1 cellular context compared by ENCODE assay signal in the genomic region with DNA sequence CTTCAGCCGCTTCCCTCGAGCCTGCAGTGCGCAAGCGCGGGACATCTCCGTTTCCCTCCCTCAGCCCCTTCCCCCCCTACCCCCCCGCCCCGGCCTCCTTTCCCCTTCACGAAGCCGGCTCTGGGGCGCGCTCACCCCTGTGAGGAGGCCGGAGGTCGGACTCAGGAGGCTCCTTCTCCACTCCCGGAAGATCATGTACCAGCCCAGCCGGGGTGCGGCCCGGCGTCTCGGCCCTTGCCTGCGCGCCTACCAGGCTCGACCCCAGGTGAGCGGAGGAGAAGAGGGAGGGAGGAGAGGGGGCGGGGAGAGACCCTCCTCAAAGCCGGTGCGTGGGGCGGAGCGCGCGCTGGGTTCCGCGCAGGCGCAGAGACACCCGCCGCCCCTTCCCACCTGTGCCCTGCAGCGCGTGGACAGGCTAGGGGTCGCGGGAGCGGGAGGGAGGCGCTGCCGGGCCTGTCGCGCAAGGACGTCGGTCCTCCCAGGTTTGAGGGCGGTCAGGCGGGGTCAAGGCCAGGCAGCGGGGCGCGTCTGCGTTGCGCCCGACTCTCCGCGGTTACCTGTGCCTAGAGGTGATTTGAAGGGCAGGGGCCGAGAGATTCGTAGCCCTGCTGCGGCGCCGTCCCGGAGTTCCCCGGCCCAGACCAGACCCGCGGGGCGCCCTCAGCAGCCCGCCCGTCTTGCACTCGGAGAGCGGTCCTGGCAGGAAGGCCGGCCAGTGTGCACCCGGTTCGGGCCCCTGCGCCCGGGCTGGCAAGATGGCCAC.
TF ChIP-seq lines count a peak whose summit lies in the region.

A gene with protein sequence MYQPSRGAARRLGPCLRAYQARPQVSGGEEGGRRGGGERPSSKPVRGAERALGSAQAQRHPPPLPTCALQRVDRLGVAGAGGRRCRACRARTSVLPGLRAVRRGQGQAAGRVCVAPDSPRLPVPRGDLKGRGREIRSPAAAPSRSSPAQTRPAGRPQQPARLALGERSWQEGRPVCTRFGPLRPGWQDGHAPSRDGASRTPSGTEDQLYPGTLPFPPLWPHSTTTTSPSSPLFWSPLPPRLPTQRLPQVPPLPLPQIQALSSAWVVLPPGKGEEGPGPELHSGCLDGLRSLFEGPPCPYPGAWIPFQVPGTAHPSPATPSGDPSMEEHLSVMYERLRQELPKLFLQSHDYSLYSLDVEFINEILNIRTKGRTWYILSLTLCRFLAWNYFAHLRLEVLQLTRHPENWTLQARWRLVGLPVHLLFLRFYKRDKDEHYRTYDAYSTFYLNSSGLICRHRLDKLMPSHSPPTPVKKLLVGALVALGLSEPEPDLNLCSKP (plus strand): TSS at position 95 of the 763 bp plus-strand sequence. CDS start 99 bp downstream, at position 194.

TF ChIP-seq in K562, 482 proteins besides CTCF, POLR2A, EP300 and RAD21 (continued from another document and continues in another):
- TF ChIP-seq IRF1 (CRISPR knock-in tag; IDR thresholded peaks at IDR 0.05; ENCODE audit: borderline replicate concordance) (no peak), ZFP1 (CRISPR knock-in tag; IDR thresholded peaks at IDR 0.05) (no peak), ZBTB11 (CRISPR knock-in tag; IDR thresholded peaks at IDR 0.05) (peak in 2 of 3 experiments; percentile 4 to 47; a peak in 1 of 6 replicates), CBX3 (IDR thresholded peaks at IDR 0.05; ENCODE audit: borderline replicate concordance in 1 of 2, low read length in 2 of 2) (0 out of 3 replicates have a peak, but pooled peaks of 1 of the 2 experiments have one; percentile 9), NCOA1 (IDR thresholded peaks at IDR 0.05; ENCODE audit: low read depth) (no peak), NCOA6 (IDR thresholded peaks at IDR 0.05) (no peak), ZKSCAN3 (CRISPR knock-in tag; IDR thresholded peaks at IDR 0.05) (no peak), DMBX1 (CRISPR knock-in tag; IDR thresholded peaks at IDR 0.05; ENCODE audit: borderline replicate concordance) (no peak), ETS1 (conservative IDR thresholded peaks at IDR 0.05; ENCODE audit: control insufficient read depth, low read depth, low read length) (0 out of 2 replicates have a peak, but pooled peaks have one; percentile 50), USF1 (CRISPR knock-in tag; IDR thresholded peaks at IDR 0.05) (peak; percentile 60), BACH1 (tag; IDR thresholded peaks at IDR 0.05) (no peak), CGGBP1 (CRISPR knock-in tag; IDR thresholded peaks at IDR 0.05) (no peak), CEBPB (tag; IDR thresholded peaks at IDR 0.05) (no peak), KHSRP (IDR thresholded peaks at IDR 0.05) (no peak), ELF4 (CRISPR knock-in tag; IDR thresholded peaks at IDR 0.05) (no peak), PTBP1 (IDR thresholded peaks at IDR 0.05; ENCODE audit: low read depth, low read length) (0 out of 2 replicates have a peak, but pooled peaks have one; percentile 46), U2AF1 (optimal IDR thresholded peaks at IDR 0.05; ENCODE audit: low read depth, low read length) (peak; percentile 87), ARNT (IDR thresholded peaks at IDR 0.05) (no peak), ZNF589 (CRISPR knock-in tag; IDR thresholded peaks at IDR 0.05; ENCODE audit: low read depth) (no peak), PRMT5 (CRISPR knock-in tag; IDR thresholded peaks at IDR 0.05) (no peak), ZBTB17 (CRISPR knock-in tag; IDR thresholded peaks at IDR 0.05) (no peak; the same call in 1 of the 2 replicates), ZNF224 (CRISPR knock-in tag; IDR thresholded peaks at IDR 0.05) (no peak), ETV6 (IDR thresholded peaks at IDR 0.05; ENCODE audit: borderline replicate concordance in 1 of 2, low read depth in 2 of 2, low read length in 1 of 2) (no peak; a peak in 1 of 4 replicates), ETV6 (CRISPR knock-in tag; IDR thresholded peaks at IDR 0.05; ENCODE audit: borderline replicate concordance) (no peak), IRF9 (tag; IDR thresholded peaks at IDR 0.05) (no peak), YY1 (IDR thresholded peaks at IDR 0.05; ENCODE audit: borderline replicate concordance in 1 of 3, control insufficient read depth in 1 of 3, extremely low read depth in 1 of 3, insufficient read depth in 3 of 3, insufficient read length in 1 of 3, insufficient replicate concordance in 2 of 3, low read depth in 1 of 3, low read length in 2 of 3) (peak; percentile 33 to 87 (median 77)), XRCC3 (IDR thresholded peaks at IDR 0.05) (no peak), MCM7 (IDR thresholded peaks at IDR 0.05) (no peak), ZKSCAN1 (IDR thresholded peaks at IDR 0.05; ENCODE audit: low read depth, low read length) (no peak; the same call in 1 of the 2 replicates), ESRRA (IDR thresholded peaks at IDR 0.05; ENCODE audit: borderline replicate concordance, low read depth) (peak; percentile 99), EP400 (IDR thresholded peaks at IDR 0.05) (peak; percentile 89), ZNF668 (CRISPR knock-in tag; IDR thresholded peaks at IDR 0.05) (no peak), KLF13 (tag; IDR thresholded peaks at IDR 0.05; ENCODE audit: borderline replicate concordance, low read depth) (peak; percentile 43; the same call in 1 of the 2 replicates), RBM34 (IDR thresholded peaks at IDR 0.05; ENCODE audit: borderline replicate concordance, insufficient read depth, low read length) (peak; percentile 53; the same call in 1 of the 2 replicates), ZSCAN32 (CRISPR knock-in tag; IDR thresholded peaks at IDR 0.05) (no peak), CREB5 (CRISPR knock-in tag; IDR thresholded peaks at IDR 0.05) (no peak)
- TF ChIP-seq, protein P1, sequence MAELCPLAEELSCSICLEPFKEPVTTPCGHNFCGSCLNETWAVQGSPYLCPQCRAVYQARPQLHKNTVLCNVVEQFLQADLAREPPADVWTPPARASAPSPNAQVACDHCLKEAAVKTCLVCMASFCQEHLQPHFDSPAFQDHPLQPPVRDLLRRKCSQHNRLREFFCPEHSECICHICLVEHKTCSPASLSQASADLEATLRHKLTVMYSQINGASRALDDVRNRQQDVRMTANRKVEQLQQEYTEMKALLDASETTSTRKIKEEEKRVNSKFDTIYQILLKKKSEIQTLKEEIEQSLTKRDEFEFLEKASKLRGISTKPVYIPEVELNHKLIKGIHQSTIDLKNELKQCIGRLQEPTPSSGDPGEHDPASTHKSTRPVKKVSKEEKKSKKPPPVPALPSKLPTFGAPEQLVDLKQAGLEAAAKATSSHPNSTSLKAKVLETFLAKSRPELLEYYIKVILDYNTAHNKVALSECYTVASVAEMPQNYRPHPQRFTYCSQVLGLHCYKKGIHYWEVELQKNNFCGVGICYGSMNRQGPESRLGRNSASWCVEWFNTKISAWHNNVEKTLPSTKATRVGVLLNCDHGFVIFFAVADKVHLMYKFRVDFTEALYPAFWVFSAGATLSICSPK (IDR thresholded peaks at IDR 0.05; ENCODE audit: borderline replicate concordance): no peak
- TF ChIP-seq, protein P2, sequence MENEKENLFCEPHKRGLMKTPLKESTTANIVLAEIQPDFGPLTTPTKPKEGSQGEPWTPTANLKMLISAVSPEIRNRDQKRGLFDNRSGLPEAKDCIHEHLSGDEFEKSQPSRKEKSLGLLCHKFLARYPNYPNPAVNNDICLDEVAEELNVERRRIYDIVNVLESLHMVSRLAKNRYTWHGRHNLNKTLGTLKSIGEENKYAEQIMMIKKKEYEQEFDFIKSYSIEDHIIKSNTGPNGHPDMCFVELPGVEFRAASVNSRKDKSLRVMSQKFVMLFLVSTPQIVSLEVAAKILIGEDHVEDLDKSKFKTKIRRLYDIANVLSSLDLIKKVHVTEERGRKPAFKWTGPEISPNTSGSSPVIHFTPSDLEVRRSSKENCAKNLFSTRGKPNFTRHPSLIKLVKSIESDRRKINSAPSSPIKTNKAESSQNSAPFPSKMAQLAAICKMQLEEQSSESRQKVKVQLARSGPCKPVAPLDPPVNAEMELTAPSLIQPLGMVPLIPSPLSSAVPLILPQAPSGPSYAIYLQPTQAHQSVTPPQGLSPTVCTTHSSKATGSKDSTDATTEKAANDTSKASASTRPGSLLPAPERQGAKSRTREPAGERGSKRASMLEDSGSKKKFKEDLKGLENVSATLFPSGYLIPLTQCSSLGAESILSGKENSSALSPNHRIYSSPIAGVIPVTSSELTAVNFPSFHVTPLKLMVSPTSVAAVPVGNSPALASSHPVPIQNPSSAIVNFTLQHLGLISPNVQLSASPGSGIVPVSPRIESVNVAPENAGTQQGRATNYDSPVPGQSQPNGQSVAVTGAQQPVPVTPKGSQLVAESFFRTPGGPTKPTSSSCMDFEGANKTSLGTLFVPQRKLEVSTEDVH (IDR thresholded peaks at IDR 0.05; ENCODE audit: low read depth, partially characterized antibody): no peak
- TF ChIP-seq, protein P3, sequence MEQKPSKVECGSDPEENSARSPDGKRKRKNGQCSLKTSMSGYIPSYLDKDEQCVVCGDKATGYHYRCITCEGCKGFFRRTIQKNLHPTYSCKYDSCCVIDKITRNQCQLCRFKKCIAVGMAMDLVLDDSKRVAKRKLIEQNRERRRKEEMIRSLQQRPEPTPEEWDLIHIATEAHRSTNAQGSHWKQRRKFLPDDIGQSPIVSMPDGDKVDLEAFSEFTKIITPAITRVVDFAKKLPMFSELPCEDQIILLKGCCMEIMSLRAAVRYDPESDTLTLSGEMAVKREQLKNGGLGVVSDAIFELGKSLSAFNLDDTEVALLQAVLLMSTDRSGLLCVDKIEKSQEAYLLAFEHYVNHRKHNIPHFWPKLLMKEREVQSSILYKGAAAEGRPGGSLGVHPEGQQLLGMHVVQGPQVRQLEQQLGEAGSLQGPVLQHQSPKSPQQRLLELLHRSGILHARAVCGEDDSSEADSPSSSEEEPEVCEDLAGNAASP (IDR thresholded peaks at IDR 0.05): no peak
